ENCODE assay signal across 8 cellular contexts in genomic region chr12:31589582-31589895, GRCh38. TPM values are rescaled to one million over a fixed set of nuclear protein-coding genes. Genes with fewer than 3 reads are reported as not detected.
DNase-seq lines count a peak whose midpoint lies in the region; ATAC-seq and TF ChIP-seq lines count a peak whose summit lies in the region.

No MANE protein-coding gene starts in this region.

- H3K27me3 Mint-ChIP-seq in osteocyte (ENCODE audit: unreplicated experiment): no peaks in the 10 kb centered on the region

- CTCF ChIA-PET in RWPE1 (lab: Yijun Ruan, JAX): interaction anchor here (0.7 to 1.1 kb wide), 2 partner anchors 86 to 186 kb away, joined by 3 to 8 read pairs; no protein-coding TSS in a partner anchor

- H3K36me3 Mint-ChIP-seq in osteocyte (ENCODE audit: unreplicated experiment): no peaks in the 10 kb centered on the region

- peak overlapping the region; percentile 94 for H3K27ac Mint-ChIP-seq in osteocyte (ENCODE audit: unreplicated experiment)

- POLR2A ChIA-PET in RWPE1 (lab: Yijun Ruan, JAX; ENCODE audit: low non-redundant PET): interaction anchor here (0.6 kb wide), 1 partner anchor 180 kb away, joined by 3 read pairs; no protein-coding TSS in a partner anchor

- peak overlapping the region; percentile 94 for H3K4me3 Mint-ChIP-seq in osteocyte (ENCODE audit: unreplicated experiment)

- H3K4me3 ChIP-seq in epithelial cell of proximal tubule (ENCODE audit: low read depth, low read length): peak overlapping the region; percentile 78

- no peak for ATAC-seq in HG03097 (IDR thresholded peaks at IDR 0.05; ENCODE audit: low FRiP score, unreplicated experiment)
- ATAC-seq in GM21786 (IDR thresholded peaks at IDR 0.05; ENCODE audit: unreplicated experiment): no peak

- peak overlapping the region; percentile 88 for H3K27ac ChIP-seq in RWPE1

- no peak for TF ChIP-seq CTCF in RWPE1 (conservative IDR thresholded peaks at IDR 0.05; ENCODE audit: low read depth)
- TF ChIP-seq CTCF in epithelial cell of proximal tubule (conservative IDR thresholded peaks at IDR 0.05; ENCODE audit: low read depth, low read length): no peak
- no peak for TF ChIP-seq CTCF in osteocyte (IDR thresholded peaks at IDR 0.05)

- DNase-seq in stimulated activated CD4-positive, alpha-beta T cell treated with anti-CD3 and anti-CD28 coated beads, Interleukin-15, amount 100 ng/mL, for 24 hours: peak; percentile 60
- no peak for DNase-seq in stimulated activated CD4-positive, alpha-beta T cell treated with anti-CD3 and anti-CD28 coated beads, Interleukin-4, amount 100 ng/mL, for 24 hours
- DNase-seq in RWPE1 (ENCODE audit: low spot score) (no peak), epithelial cell of proximal tubule (ENCODE audit: low read depth) (no peak), osteocyte (ENCODE audit: extremely low spot score, unreplicated experiment) (peak; percentile 87), NCI-H1930 (lab: John Stamatoyannopoulos, UW) (no peak)

- peaks cover 35% of the 10 kb centered on the region for H3K4me1 Mint-ChIP-seq in osteocyte (ENCODE audit: unreplicated experiment)

- no peaks in the 10 kb centered on the region for H3K9me3 Mint-ChIP-seq in osteocyte (ENCODE audit: unreplicated experiment)

RNA-seq across cellular contexts. Expression of gene DENND5B, which starts 1.4 kb away (rescaled TPM):
- total RNA-seq in epithelial cell of proximal tubule (8.6 and 13.9 TPM in 2 replicates), osteocyte (17.8 and 20.3 TPM in 2 replicates)

Comparison
In these comparisons a context has a peak if more than half of its experiments do, and no peak if none do; other contexts are left out.
1. DNase-seq: peak in stimulated activated CD4-positive, alpha-beta T cell treated with anti-CD3 and anti-CD28 coated beads, Interleukin-15, amount 100 ng/mL, for 24 hours (single experiment) and osteocyte (single experiment); none in stimulated activated CD4-positive, alpha-beta T cell treated with anti-CD3 and anti-CD28 coated beads, Interleukin-4, amount 100 ng/mL, for 24 hours (single experiment), RWPE1 (single experiment), epithelial cell of proximal tubule (single experiment) and NCI-H1930 (0 of 2).